In genomic region chr16:69486724-69487123, GRCh38 we compare ENCODE assay signal across 19 cellular contexts.
"Had no signal": no experiment of that assay in that cellular context is flagged by ENCODE, and none has a peak within 500 bp of the region (broad histone marks: within the 10 kb centered on the region; RNA-seq: fewer than 3 reads in every experiment).

No MANE protein-coding gene starts in this region.

- ATAC-seq: left lobe of liver; natural killer cell treated with Interleukin-12 subunit alpha and Interleukin-12 subunit beta and Interleukin-15 and Interleukin-18, amount 100 ng/mL, for 72 hours; pancreas; right cardiac atrium; stimulated activated naive B cell treated with anti-CD40 and anti-IgM and Interleukin-4, amounts not matched to agents 10 μg/mL and 1 μg/mL and 100 μg/mL, for 72 hours; stimulated activated naive CD8-positive, alpha-beta T cell treated with anti-CD3 and anti-CD28 coated beads, Interleukin-15, amount 100 ng/mL, for 72 hours; upper lobe of right lung had no signal

- H3K9me3 ChIP-seq: pancreas, testis, tibial nerve, upper lobe of right lung had no signal

- H3K9ac ChIP-seq: neural progenitor cell had no signal

- H3K27me3 ChIP-seq: hepatocyte, neural progenitor cell, pancreas, testis, tibial nerve, upper lobe of right lung had no signal

- H3K4me2 ChIP-seq: hepatocyte, neural progenitor cell had no signal

- H3K4me1 ChIP-seq: pancreas had no signal

- H3K4me3 ChIP-seq: coronary artery, hepatocyte, neural progenitor cell, pancreas, testis, tibial nerve, upper lobe of right lung had no signal

- H2AFZ ChIP-seq: hepatocyte, neural progenitor cell had no signal

- DNase-seq: effector CD4-positive, alpha-beta T cell; endodermal cell; foreskin melanocyte; head of caudate nucleus; midbrain; occipital lobe; pancreas; right cardiac atrium; stimulated activated CD4-positive, alpha-beta T cell treated with anti-CD3 and anti-CD28 coated beads, Interleukin-4, amount 100 ng/mL, for 24 hours; stimulated activated naive B cell treated with anti-CD40 and anti-IgM and Interleukin-4, amounts not matched to agents 10 μg/mL and 1 μg/mL and 100 μg/mL, for 72 hours; stimulated activated naive CD8-positive, alpha-beta T cell treated with anti-CD3 and anti-CD28 coated beads, Interleukin-15, amount 100 ng/mL, for 72 hours; testis; upper lobe of right lung had no signal

- H3K36me3 ChIP-seq: neural progenitor cell, pancreas, tibial nerve, upper lobe of right lung had no signal

- H3K27ac ChIP-seq: coronary artery, hepatocyte, neural progenitor cell, pancreas, testis, tibial nerve, upper lobe of right lung had no signal
